ENCODE assay signal across 27 cellular contexts in genomic region chr3:72624656-72625055, GRCh38.
"Had no signal": no experiment of that assay in that cellular context is flagged by ENCODE, and none has a peak within 500 bp of the region (broad histone marks: within the 10 kb centered on the region; RNA-seq: fewer than 3 reads in every experiment).

No MANE protein-coding gene starts in this region.

- H3K9me3 ChIP-seq: ascending aorta, body of pancreas, Peyer's patch, SJSA1 had no signal

- H3K4me3 ChIP-seq: ascending aorta, body of pancreas, Peyer's patch, SJSA1 had no signal

- H3K4me2 ChIP-seq: KMS-11 had no signal

- DNase-seq: activated CD4-positive, alpha-beta T cell treated with anti-CD3 and anti-CD28 coated beads for 48 hours; activated CD4-positive, alpha-beta T cell treated with anti-CD3 and anti-CD28 coated beads, Interleukin-2, amount 50 U/mL, for 4 hours; activated CD4-positive, CD25-positive, alpha-beta regulatory T cell treated with anti-CD3 and anti-CD28 coated beads, Interleukin-2, amount 50 U/mL, for 72 hours; activated CD8-positive, alpha-beta memory T cell treated with anti-CD3 and anti-CD28 coated beads, Interleukin-2, amount 50 U/mL, for 48 hours; activated CD8-positive, alpha-beta T cell treated with anti-CD3 and anti-CD28 coated beads, Interleukin-2, amount 10 ng/mL, durations not matched to agents 7 days and 5 days; activated effector memory CD4-positive, alpha-beta T cell treated with anti-CD3 and anti-CD28 coated beads, Interleukin-2, amount 50 U/mL, for 16 hours; activated naive CD4-positive, alpha-beta T cell treated with Interleukin-2 at 50 U/mL for 16 hours; activated naive CD8-positive, alpha-beta T cell treated with anti-CD3 and anti-CD28 coated beads, Interleukin-2, amount 50 U/mL, for 24 hours; activated T-cell treated with anti-CD3 and anti-CD28 coated beads, Interleukin-2, amount 50 U/mL, for 1 hour; amniotic stem cell; body of pancreas; NCI-H1092; NCI-H1417; NCI-H1930; NCI-H2171; NCI-H226; NCI-H526; NCI-H82; Peyer's patch; SHP77; SW 1271 had no signal

- H3K36me3 ChIP-seq: ascending aorta, Peyer's patch, SJSA1 had no signal

- H3K4me3 Mint-ChIP-seq: activated CD8-positive, alpha-beta T cell treated with anti-CD3 and anti-CD28 coated beads, Interleukin-2, amount 10 ng/mL, durations not matched to agents 7 days and 5 days; activated naive CD8-positive, alpha-beta T cell treated with anti-CD3 and anti-CD28 coated beads, Interleukin-2, amount 50 U/mL, for 24 hours; central memory CD8-positive, alpha-beta T cell had no signal

- H3K27ac ChIP-seq: ascending aorta, body of pancreas, KMS-11, Peyer's patch, SJSA1 had no signal

- H3K27me3 ChIP-seq: ascending aorta, body of pancreas, Peyer's patch, SJSA1 had no signal

- ATAC-seq: activated CD8-positive, alpha-beta T cell treated with anti-CD3 and anti-CD28 coated beads, Interleukin-2, amount 10 ng/mL, durations not matched to agents 7 days and 5 days; activated naive CD8-positive, alpha-beta T cell treated with anti-CD3 and anti-CD28 coated beads, Interleukin-2, amount 50 U/mL, for 24 hours; body of pancreas; SK-N-SH treated with all-trans-retinoic acid at 6 μM for 48 hours had no signal

- H3K27me3 Mint-ChIP-seq: activated naive CD8-positive, alpha-beta T cell treated with anti-CD3 and anti-CD28 coated beads, Interleukin-2, amount 50 U/mL, for 24 hours; central memory CD8-positive, alpha-beta T cell had no signal

- H3K9me3 Mint-ChIP-seq: activated naive CD8-positive, alpha-beta T cell treated with anti-CD3 and anti-CD28 coated beads, Interleukin-2, amount 50 U/mL, for 24 hours; central memory CD8-positive, alpha-beta T cell had no signal

- H3K4me1 ChIP-seq: ascending aorta, body of pancreas, SJSA1 had no signal

- H3K27ac Mint-ChIP-seq: activated CD8-positive, alpha-beta T cell treated with anti-CD3 and anti-CD28 coated beads, Interleukin-2, amount 10 ng/mL, durations not matched to agents 7 days and 5 days; activated naive CD8-positive, alpha-beta T cell treated with anti-CD3 and anti-CD28 coated beads, Interleukin-2, amount 50 U/mL, for 24 hours had no signal

- H3K36me3 Mint-ChIP-seq: activated naive CD4-positive, alpha-beta T cell treated with anti-CD3 and anti-CD28 coated beads, Interleukin-2, amount 50 U/mL, for 72 hours had no signal
